Comparison of ENCODE assay signal across 8 cellular contexts in genomic region chr15:52006702-52007340, GRCh38. TPM values are rescaled to one million over a fixed set of nuclear protein-coding genes. Genes with fewer than 3 reads are reported as not detected.
DNase-seq lines count a peak whose midpoint lies in the region; ATAC-seq and TF ChIP-seq lines count a peak whose summit lies in the region.

No MANE protein-coding gene starts in this region.

- no peak for TF ChIP-seq EP300 in gastroesophageal sphincter (IDR thresholded peaks at IDR 0.05)

- DNase-seq in heart right ventricle (peak in 1 of 2 donors; percentile 11), testis (no peak)
- DNase-seq in stimulated activated naive CD4-positive, alpha-beta T cell treated with Interleukin-2 at 50 U/mL for 16 hours (lab: John Stamatoyannopoulos, UW) = no peak

- H3K27ac ChIP-seq in heart right ventricle (peak overlapping the region in 9 of 10 donors; percentile 15 to 74 (median 59)), gastroesophageal sphincter (no peak overlapping the region), testis (no peak overlapping the region)

- H3K36me3 ChIP-seq in heart right ventricle = no peaks in the 10 kb centered on the region
- no peaks in the 10 kb centered on the region for H3K36me3 ChIP-seq in gastroesophageal sphincter
- no peaks in the 10 kb centered on the region for H3K36me3 ChIP-seq in testis (ENCODE audit: low read depth, missing control alignments)

- no peak overlapping the region for H3K4me3 ChIP-seq in heart right ventricle
- H3K4me3 ChIP-seq in gastroesophageal sphincter = no peak overlapping the region
- no peak overlapping the region for H3K4me3 ChIP-seq in testis

- intact Hi-C loops in heart right ventricle (cut with DNase I) (no loop called here), testis (cut with DNase I; ENCODE audit: low total_unique reads) (no loop called here)

- TF ChIP-seq CTCF in heart right ventricle (IDR thresholded peaks at IDR 0.05) (no peak), gastroesophageal sphincter (IDR thresholded peaks at IDR 0.05) (no peak), testis (IDR thresholded peaks at IDR 0.05) (no peak)

- H3K4me1 ChIP-seq in heart right ventricle (peaks cover 6 to 61% (median 37%) of the 10 kb centered on the region in 9 donors), gastroesophageal sphincter (peaks cover 0 to 4% (median 0%) of the 10 kb centered on the region in 3 donors), testis (peaks cover 7% of the 10 kb centered on the region)

- ATAC-seq in GM18502 (IDR thresholded peaks at IDR 0.05; ENCODE audit: poor library complexity, unreplicated experiment) = peak; percentile 38
- ATAC-seq in GM21423 (IDR thresholded peaks at IDR 0.05; ENCODE audit: unreplicated experiment) = peak; percentile 38
- peak; percentile 41 for ATAC-seq in HG03432 (IDR thresholded peaks at IDR 0.05; ENCODE audit: unreplicated experiment)
- ATAC-seq in heart right ventricle = peak in 7 of 8 donors; percentile 42 to 69 (median 51)
- ATAC-seq in gastroesophageal sphincter = no peak
- no peak for ATAC-seq in SK-N-SH treated with all-trans-retinoic acid at 6 μM for 48 hours

- 60 to 65% methylated on average over 3 of the region's 3 CpGs for WGBS in heart right ventricle, 2 donors
- WGBS in gastroesophageal sphincter (ENCODE audit: low coverage in 1 of 2), 2 donors = 77 to 87% methylated on average over 2 to 3 of the region's 3 CpGs
- 61 to 72% methylated on average over 3 of the region's 3 CpGs for WGBS in testis, 2 donors

- H3K27me3 ChIP-seq in heart right ventricle (no peaks in the 10 kb centered on the region), gastroesophageal sphincter (no peaks in the 10 kb centered on the region), testis (no peaks in the 10 kb centered on the region)

- no peak for TF ChIP-seq POLR2A in gastroesophageal sphincter (IDR thresholded peaks at IDR 0.05)
- TF ChIP-seq POLR2A in testis (IDR thresholded peaks at IDR 0.05) = no peak

- H3K9me3 ChIP-seq in heart right ventricle (no peaks in the 10 kb centered on the region), gastroesophageal sphincter (no peaks in the 10 kb centered on the region), testis (no peaks in the 10 kb centered on the region)

TF ChIP-seq in SK-N-SH treated with all-trans-retinoic acid at 6 μM for 48 hours, 23 proteins besides CTCF, POLR2A, EP300 and RAD21:
- TF ChIP-seq ARNTL (CRISPR knock-in tag; IDR thresholded peaks at IDR 0.05; ENCODE audit: borderline replicate concordance, low read depth) = no peak
- no peak for TF ChIP-seq ZNF565 (CRISPR knock-in tag; conservative IDR thresholded peaks at IDR 0.05; ENCODE audit: low read depth)
- no peak for TF ChIP-seq POU6F1 (CRISPR knock-in tag; IDR thresholded peaks at IDR 0.05; ENCODE audit: borderline replicate concordance, low read depth)
- no peak for TF ChIP-seq ZC3H10 (CRISPR knock-in tag; IDR thresholded peaks at IDR 0.05)
- no peak for TF ChIP-seq CSDC2 (CRISPR knock-in tag; IDR thresholded peaks at IDR 0.05)
- TF ChIP-seq ZFP30 (CRISPR knock-in tag; IDR thresholded peaks at IDR 0.05) = no peak
- no peak for TF ChIP-seq ESRRG (CRISPR knock-in tag; IDR thresholded peaks at IDR 0.05)
- TF ChIP-seq ZFP3 (CRISPR knock-in tag; IDR thresholded peaks at IDR 0.05) = no peak
- TF ChIP-seq ISL1 (CRISPR knock-in tag; IDR thresholded peaks at IDR 0.05) = no peak
- no peak for TF ChIP-seq TCF4 (CRISPR knock-in tag; IDR thresholded peaks at IDR 0.05; ENCODE audit: borderline replicate concordance)
- TF ChIP-seq SNAI2 (CRISPR knock-in tag; IDR thresholded peaks at IDR 0.05) = no peak
- TF ChIP-seq PATZ1 (CRISPR knock-in tag; IDR thresholded peaks at IDR 0.05; ENCODE audit: borderline replicate concordance) = no peak
- TF ChIP-seq PPARA (CRISPR knock-in tag; IDR thresholded peaks at IDR 0.05; ENCODE audit: borderline replicate concordance) = no peak
- no peak for TF ChIP-seq TSHZ2 (CRISPR knock-in tag; IDR thresholded peaks at IDR 0.05)
- TF ChIP-seq CREB5 (CRISPR knock-in tag; IDR thresholded peaks at IDR 0.05; ENCODE audit: low read depth) = no peak
- TF ChIP-seq ZNF70 (CRISPR knock-in tag; IDR thresholded peaks at IDR 0.05) = no peak
- no peak for TF ChIP-seq GLIS3 (CRISPR knock-in tag; IDR thresholded peaks at IDR 0.05)
- no peak for TF ChIP-seq BACH2 (CRISPR knock-in tag; IDR thresholded peaks at IDR 0.05; ENCODE audit: borderline replicate concordance)
- no peak for TF ChIP-seq RARB (CRISPR knock-in tag; IDR thresholded peaks at IDR 0.05)
- TF ChIP-seq ZNF8 (CRISPR knock-in tag; IDR thresholded peaks at IDR 0.05) = no peak

RNA-seq across cellular contexts. Expression of gene MAPK6, which starts 12.2 kb away (rescaled TPM):
- total RNA-seq in heart right ventricle (10 to 100 TPM; 13.5 to 21.8 (median 18.1) TPM), gastroesophageal sphincter (10 to 100 TPM; 17.5 to 22.5 (median 20.7) TPM), testis (10 to 100 TPM; 50.6 to 58.8 TPM)
- polyA plus RNA-seq in heart right ventricle (1 to 10 TPM; 4.2 to 7.9 TPM), testis (ENCODE audit: insufficient read depth, low read depth, low replicate concordance) (57.6 TPM)

RNA-seq across cellular contexts. Expression of gene LEO1, which starts 35.2 kb away (rescaled TPM):
- total RNA-seq in heart right ventricle (1 to 10 TPM; 6.6 to 9.1 (median 8.2) TPM), gastroesophageal sphincter (10 to 100 TPM; 11.7 to 15.7 (median 13.2) TPM), testis (10 to 100 TPM; 20.7 to 21.0 TPM)
- polyA plus RNA-seq in heart right ventricle (1 to 10 TPM; 6.9 to 8.8 TPM), testis (ENCODE audit: insufficient read depth, low read depth, low replicate concordance) (8.2 TPM)

Comparison
In these comparisons a context has a peak if more than half of its experiments do, and no peak if none do; other contexts are left out.
1. ATAC-seq: peak in GM18502 (single experiment), GM21423 (single experiment), HG03432 (single experiment) and heart right ventricle (7 of 8); none in gastroesophageal sphincter (single experiment) and SK-N-SH treated with all-trans-retinoic acid at 6 μM for 48 hours (single experiment).
2. H3K27ac ChIP-seq: peak in heart right ventricle (9 of 10); none in gastroesophageal sphincter (0 of 4) and testis (0 of 2).